In genomic region chr3:146536681-146537080, GRCh38 we compare ENCODE assay signal across 14 cellular contexts. TPM values are rescaled to one million over a fixed set of nuclear protein-coding genes. Genes with fewer than 3 reads are reported as not detected.
A peak's percentile ranks its signal among the peaks of the same experiment; 100 is the strongest.
DNase-seq lines count a peak whose midpoint lies in the region; ATAC-seq and TF ChIP-seq lines count a peak whose summit lies in the region.
"Had no signal": no experiment of that assay in that cellular context is flagged by ENCODE, and none has a peak within 500 bp of the region (broad histone marks: within the 10 kb centered on the region; RNA-seq: fewer than 3 reads in every experiment).

No MANE protein-coding gene starts in this region.

- H3K36me3 Mint-ChIP-seq in progenitor cell of endocrine pancreas (ENCODE audit: insufficient read depth): peaks cover 39% of the 10 kb centered on the region

- H3K36me3 ChIP-seq in heart right ventricle: peaks cover 0 to 71% (median 0%) of the 10 kb centered on the region in 9 donors
- H3K36me3 ChIP-seq: prostate gland had no signal

- peaks cover 23% of the 10 kb centered on the region for H3K4me1 Mint-ChIP-seq in progenitor cell of endocrine pancreas (ENCODE audit: low read depth)
- peaks cover 40% of the 10 kb centered on the region for H3K4me1 Mint-ChIP-seq in stimulated activated naive CD8-positive, alpha-beta T cell treated with anti-CD3 and anti-CD28 coated beads, Interleukin-15, amount 100 ng/mL, for 72 hours

- H3K27me3 Mint-ChIP-seq in progenitor cell of endocrine pancreas: no peaks in the 10 kb centered on the region
- H3K27me3 Mint-ChIP-seq in stimulated activated naive CD8-positive, alpha-beta T cell treated with anti-CD3 and anti-CD28 coated beads, Interleukin-15, amount 100 ng/mL, for 72 hours: no peaks in the 10 kb centered on the region
- H3K27me3 Mint-ChIP-seq: activated T-cell treated with anti-CD3 and anti-CD28 coated beads, Interleukin-2, amount 50 U/mL, for 24 hours; effector memory CD8-positive, alpha-beta T cell had no signal

- no peak for TF ChIP-seq CTCF in astrocyte of the spinal cord (IDR thresholded peaks at IDR 0.05; ENCODE audit: low read depth, low read length)
- no peak for TF ChIP-seq CTCF in heart right ventricle (IDR thresholded peaks at IDR 0.05)
- no peak for TF ChIP-seq CTCF in progenitor cell of endocrine pancreas (IDR thresholded peaks at IDR 0.05; ENCODE audit: unreplicated experiment)
- TF ChIP-seq CTCF in GM20000 (IDR thresholded peaks at IDR 0.05; ENCODE audit: extremely low read depth, missing control alignments): no peak

- H3K4me3 Mint-ChIP-seq in progenitor cell of endocrine pancreas (ENCODE audit: low read depth): no peak overlapping the region
- no peak overlapping the region for H3K4me3 Mint-ChIP-seq in stimulated activated naive CD8-positive, alpha-beta T cell treated with anti-CD3 and anti-CD28 coated beads, Interleukin-15, amount 100 ng/mL, for 72 hours
- H3K4me3 Mint-ChIP-seq: activated T-cell treated with anti-CD3 and anti-CD28 coated beads, Interleukin-2, amount 50 U/mL, for 24 hours; effector memory CD8-positive, alpha-beta T cell had no signal

- peaks cover 0 to 88% (median 48%) of the 10 kb centered on the region in 9 donors for H3K4me1 ChIP-seq in heart right ventricle
- H3K4me1 ChIP-seq: prostate gland had no signal

- intact Hi-C loops in heart right ventricle (cut with DNase I): no loop called here

- peak in 7 of 8 donors; percentile 44 to 77 (median 68) for ATAC-seq in heart right ventricle
- ATAC-seq in stimulated activated naive CD8-positive, alpha-beta T cell treated with anti-CD3 and anti-CD28 coated beads, Interleukin-15, amount 100 ng/mL, for 72 hours: no peak
- ATAC-seq: effector memory CD8-positive, alpha-beta T cell had no signal

- H3K27ac ChIP-seq in heart right ventricle: peak overlapping the region in 5 of 10 donors; percentile 45 to 72 (median 53)
- H3K27ac ChIP-seq: prostate gland had no signal

- H3K27me3 ChIP-seq in heart right ventricle: no peaks in the 10 kb centered on the region

- H3K9me3 Mint-ChIP-seq in progenitor cell of endocrine pancreas (ENCODE audit: low read depth): peaks cover 8% of the 10 kb centered on the region
- H3K9me3 Mint-ChIP-seq in stimulated activated naive CD8-positive, alpha-beta T cell treated with anti-CD3 and anti-CD28 coated beads, Interleukin-15, amount 100 ng/mL, for 72 hours: no peaks in the 10 kb centered on the region
- H3K9me3 Mint-ChIP-seq: activated T-cell treated with anti-CD3 and anti-CD28 coated beads, Interleukin-2, amount 50 U/mL, for 24 hours; effector memory CD8-positive, alpha-beta T cell had no signal

- no peak overlapping the region for H3K4me3 ChIP-seq in astrocyte of the spinal cord (ENCODE audit: low read depth, low read length)
- no peak overlapping the region for H3K4me3 ChIP-seq in heart right ventricle
- H3K4me3 ChIP-seq: prostate gland had no signal

- H3K27ac Mint-ChIP-seq in progenitor cell of endocrine pancreas: peak overlapping the region; percentile 49
- no peak overlapping the region for H3K27ac Mint-ChIP-seq in stimulated activated naive CD8-positive, alpha-beta T cell treated with anti-CD3 and anti-CD28 coated beads, Interleukin-15, amount 100 ng/mL, for 72 hours
- H3K27ac Mint-ChIP-seq: activated T-cell treated with anti-CD3 and anti-CD28 coated beads, Interleukin-2, amount 50 U/mL, for 24 hours; effector memory CD8-positive, alpha-beta T cell had no signal

- DNase-seq in G401 (ENCODE audit: low spot score) (peak; percentile 14), astrocyte of the spinal cord (ENCODE audit: low read depth, low spot score) (peak; percentile 83), heart right ventricle (no peak), progenitor cell of endocrine pancreas (ENCODE audit: low spot score, unreplicated experiment) (no peak), GM20000 (ENCODE audit: low spot score) (no peak), germinal center (ENCODE audit: low spot score) (no peak), iPS-NIHi11 (ENCODE audit: low spot score) (no peak)
- DNase-seq in stimulated activated naive CD8-positive, alpha-beta T cell treated with anti-CD3 and anti-CD28 coated beads, Interleukin-15, amount 100 ng/mL, for 72 hours: no peak
- DNase-seq: activated CD4-positive, alpha-beta T cell treated with anti-CD3 and anti-CD28 coated beads for 1 hour; activated T-cell treated with anti-CD3 and anti-CD28 coated beads, Interleukin-2, amount 50 U/mL, for 24 hours; effector memory CD8-positive, alpha-beta T cell; stimulated activated CD4-positive, alpha-beta T cell treated with anti-CD3 and anti-CD28 coated beads, Interleukin-4, amount 100 ng/mL, for 24 hours; stimulated activated naive CD4-positive, alpha-beta T cell treated with Interleukin-2 at 50 U/mL for 16 hours had no signal

- no peaks in the 10 kb centered on the region for H3K9me3 ChIP-seq in heart right ventricle
- H3K9me3 ChIP-seq: prostate gland had no signal

- in situ Hi-C loops in G401 (cut with HindIII; ENCODE audit: low sequenced_read_pairs) (no loop called here), astrocyte of the spinal cord (cut with HindIII; ENCODE audit: low sequenced_read_pairs) (no loop called here)

RNA-seq across cellular contexts. Expression of gene PLSCR1, which starts 7.7 kb away (rescaled TPM):
- total RNA-seq in G401 (2014; rRNA removed; shearing (Covaris generic)): not detected in 2 replicates
- total RNA-seq in heart right ventricle: 10 to 100 TPM; 11.7 to 72.6 (median 22.5) TPM
- 10 to 100 TPM; 12.1 to 16.9 TPM for polyA plus RNA-seq in heart right ventricle
- 84.5 and 86.9 TPM in 2 replicates for total RNA-seq in progenitor cell of endocrine pancreas

Comparison
In these comparisons a context has a peak if more than half of its experiments do, and no peak if none do; other contexts are left out.
1. DNase-seq: peak in G401 (single experiment) and astrocyte of the spinal cord (single experiment); none in heart right ventricle (0 of 2), progenitor cell of endocrine pancreas (single experiment), GM20000 (single experiment), germinal center (single experiment), stimulated activated naive CD8-positive, alpha-beta T cell treated with anti-CD3 and anti-CD28 coated beads, Interleukin-15, amount 100 ng/mL, for 72 hours (0 of 2) and iPS-NIHi11 (single experiment).
2. RNA of gene PLSCR1, which starts 7.7 kb away (total RNA-seq): 84.5 to 86.9 TPM in progenitor cell of endocrine pancreas and 11.7 to 72.6 TPM in heart right ventricle; not detected in G401; every median in the first group is over 10 times any median in the second.